1 cellular context compared by ENCODE assay signal in genomic region chr1:199706826-199707606, GRCh38.
TF ChIP-seq lines count a peak whose summit lies in the region.

No MANE protein-coding gene starts in this region.

TF ChIP-seq in HepG2, 621 proteins besides CTCF, POLR2A, EP300 and RAD21 (continued from another document):
- TF ChIP-seq REST (IDR thresholded peaks at IDR 0.05; ENCODE audit: borderline replicate concordance in 1 of 2, low read depth in 1 of 2, low read length in 2 of 2), result no peak
